ENCODE assay signal across 16 cellular contexts in genomic region chr9:86795047-86795437, GRCh38.
A peak's percentile ranks its signal among the peaks of the same experiment; 100 is the strongest.
DNase-seq lines count a peak whose midpoint lies in the region; ATAC-seq, FAIRE-seq and TF ChIP-seq lines count a peak whose summit lies in the region.
"Had no signal": no experiment of that assay in that cellular context is flagged by ENCODE, and none has a peak within 500 bp of the region (broad histone marks: within the 10 kb centered on the region; RNA-seq: fewer than 3 reads in every experiment).

No MANE protein-coding gene starts in this region.

- TF ChIP-seq POLR2A in thyroid gland (IDR thresholded peaks at IDR 0.05) (no peak), HepG2 (IDR thresholded peaks at IDR 0.05; ENCODE audit: insufficient read depth in 1 of 2, low read depth in 2 of 2, low read length in 2 of 2) (no peak)

- no peaks in the 10 kb centered on the region for H3K36me3 Mint-ChIP-seq in WTC11
- no peaks in the 10 kb centered on the region for H3K36me3 Mint-ChIP-seq in neural crest cell (ENCODE audit: low read depth)

- H2AFZ ChIP-seq in HepG2 (ENCODE audit: low read length), result no peak overlapping the region

- FAIRE-seq in HepG2 (lab: Jason Lieb, UNC), result no peak
- FAIRE-seq: frontal cortex had no signal

- no TSS peak for BruUV-seq in HepG2 (replicated peaks; lab: Mats Ljungman, UMichigan)

- CTCF ChIA-PET in WTC11 (lab: Charles Lee), result interaction anchor here (1.4 to 1.6 kb wide), 2 partner anchors 10 to 157 kb away, joined by 4 to 6 read pairs; no protein-coding TSS in a partner anchor
- CTCF ChIA-PET in HepG2 (lab: Yijun Ruan, JAX; ENCODE audit: low intra/inter-chr PET ratio, low total read pairs), result no interaction called here

- ATAC-seq in WTC11, result peak; percentile 84
- peak; percentile 28 for ATAC-seq in Right ventricle myocardium superior (ENCODE audit: poor library complexity)
- ATAC-seq in HepG2, result no peak
- no peak for ATAC-seq in HG02981 (IDR thresholded peaks at IDR 0.05; ENCODE audit: unreplicated experiment)
- ATAC-seq: Panc1 had no signal

- in situ Hi-C loops in HepG2 (cut with HindIII; ENCODE audit: extremely low pct_ligation_motif_present, low pct_unique_long_range_greater_than_20kb), result no loop called here

- no peaks in the 10 kb centered on the region for H3K9me3 ChIP-seq in thyroid gland
- no peaks in the 10 kb centered on the region for H3K9me3 ChIP-seq in HepG2 (ENCODE audit: low read length)

- H3K4me3 ChIP-seq in thyroid gland (replicated peaks in 1 of 3) (no peak overlapping the region), HepG2 (replicated peaks in 1 of 3; ENCODE audit: insufficient read depth in 1 of 3, low read depth in 2 of 3, low read length in 3 of 3) (no peak overlapping the region)

- peaks cover 31% of the 10 kb centered on the region for H3K4me1 Mint-ChIP-seq in WTC11
- peaks cover 39% of the 10 kb centered on the region for H3K4me1 Mint-ChIP-seq in neural crest cell

- H3K9me3 Mint-ChIP-seq in WTC11 (no peaks in the 10 kb centered on the region), neural crest cell (peaks cover 3% of the 10 kb centered on the region)

- H4K20me1 ChIP-seq in HepG2 (ENCODE audit: insufficient read depth, low read length), result no peaks in the 10 kb centered on the region

- intact Hi-C loops in Right ventricle myocardium superior (cut with DNase I), result no loop called here
- intact Hi-C loops in thyroid gland (cut with DNase I), result no loop called here
- intact Hi-C loops in HepG2 (cut with micrococcal nuclease; ENCODE audit: unreplicated experiment), result no loop called here

- POLR2A ChIA-PET in WTC11 (lab: Charles Lee) (interaction anchor here (0.6 kb wide), 1 partner anchor 297 kb away, joined by 4 read pairs; no protein-coding TSS in a partner anchor), HepG2 (lab: Yijun Ruan, JAX) (no interaction called here)

- WGBS in thyroid gland, 2 donors, result 36 to 44% methylated on average over 7 of the region's 7 CpGs
- 23% methylated on average over 6 of the region's 7 CpGs for WGBS in HepG2 (ENCODE audit: low lambda C conversion rate)

- H3K27ac Mint-ChIP-seq in WTC11 (no peak overlapping the region), neural crest cell (ENCODE audit: unreplicated experiment) (no peak overlapping the region)

- DNase-seq in WTC11 (ENCODE audit: low spot score) (no peak), Right ventricle myocardium superior (no peak), neural crest cell (ENCODE audit: low read depth, low spot score) (no peak), thyroid gland (peak in 1 of 2 donors; percentile 19), HepG2 (ENCODE audit: low spot score) (no peak), substantia nigra (lab: John Stamatoyannopoulos, UW) (no peak)
- DNase-seq in stimulated activated CD4-positive, alpha-beta T cell treated with anti-CD3 and anti-CD28 coated beads, Interleukin-1b, Interleukin-23, amount 100 ng/mL, for 48 hours, result no peak
- DNase-seq: activated CD8-positive, alpha-beta memory T cell treated with anti-CD3 and anti-CD28 coated beads for 24 hours; effector CD4-positive, alpha-beta T cell; NCI-H2081; stimulated activated CD4-positive, alpha-beta T cell treated with anti-CD3 and anti-CD28 coated beads, Interleukin-2, amount 100 ng/mL, for 48 hours; stimulated activated CD8-positive, alpha-beta memory T cell treated with anti-CD3 and anti-CD28 coated beads, Interleukin-4, amount 100 ng/mL, for 48 hours; WERI-Rb-1 had no signal

- H3K4me1 ChIP-seq in thyroid gland (peaks cover 0 to 12% of the 10 kb centered on the region in 2 donors), HepG2 (ENCODE audit: insufficient read depth, low read length) (no peaks in the 10 kb centered on the region)

- H3K27ac ChIP-seq in thyroid gland (peak overlapping the region in 2 of 3 donors; percentile 15 to 27), HepG2 (ENCODE audit: extremely low read length, insufficient read depth, low read length) (no peak overlapping the region), substantia nigra (ENCODE audit: low read depth, low read length, poor library complexity, severe bottlenecking) (no peak overlapping the region)
- H3K27ac ChIP-seq: WERI-Rb-1 had no signal

- no peaks in the 10 kb centered on the region for H3K27me3 Mint-ChIP-seq in WTC11 (ENCODE audit: low read depth)
- no peaks in the 10 kb centered on the region for H3K27me3 Mint-ChIP-seq in neural crest cell (ENCODE audit: low read depth)

- TF ChIP-seq CTCF in WTC11 (IDR thresholded peaks at IDR 0.05) (no peak), neural crest cell (conservative IDR thresholded peaks at IDR 0.05) (no peak), thyroid gland (IDR thresholded peaks at IDR 0.05) (no peak), HepG2 (CRISPR knock-in tag; IDR thresholded peaks at IDR 0.05) (no peak)

- H3K4me2 ChIP-seq in HepG2 (ENCODE audit: low read depth, low read length), result no peak overlapping the region

- no peaks in the 10 kb centered on the region for H3K36me3 ChIP-seq in thyroid gland
- H3K36me3 ChIP-seq in HepG2 (replicated peaks in 1 of 2; ENCODE audit: control insufficient read depth in 1 of 2, insufficient read depth in 2 of 2, low read length in 2 of 2), result no peaks in the 10 kb centered on the region
- H3K36me3 ChIP-seq: WERI-Rb-1 had no signal

- no peaks in the 10 kb centered on the region for H3K79me2 ChIP-seq in HepG2 (ENCODE audit: insufficient read depth, low read length)

- no peak overlapping the region for H3K9ac ChIP-seq in HepG2 (ENCODE audit: insufficient read depth, low read depth, low read length)

- no peaks in the 10 kb centered on the region for H3K27me3 ChIP-seq in thyroid gland
- no peaks in the 10 kb centered on the region; a peak in 1 of 5 replicates for H3K27me3 ChIP-seq in HepG2 (ENCODE audit: control insufficient read depth in 1 of 2, insufficient read depth in 2 of 2, low read length in 2 of 2)

- H3K4me3 Mint-ChIP-seq in WTC11 (no peak overlapping the region), neural crest cell (peak overlapping the region; percentile 36)

- no peak for TF ChIP-seq RAD21 in HepG2 (CRISPR knock-in tag; IDR thresholded peaks at IDR 0.05)

- TF ChIP-seq EP300 in HepG2 (IDR thresholded peaks at IDR 0.05; ENCODE audit: low read depth in 2 of 2, low read length in 2 of 2) (no peak), HepG2 (CRISPR knock-in tag; IDR thresholded peaks at IDR 0.05; ENCODE audit: borderline replicate concordance) (no peak)

TF ChIP-seq in WTC11, 78 proteins besides CTCF, POLR2A, EP300 and RAD21:
- TF ChIP-seq TCF7 (CRISPR knock-in tag; IDR thresholded peaks at IDR 0.05; ENCODE audit: low read depth) (no peak), GTF2I (CRISPR knock-in tag; conservative IDR thresholded peaks at IDR 0.05) (no peak), RELA (CRISPR knock-in tag; IDR thresholded peaks at IDR 0.05; ENCODE audit: borderline replicate concordance) (no peak), ZNF317 (CRISPR knock-in tag; IDR thresholded peaks at IDR 0.05; ENCODE audit: borderline replicate concordance, low read depth) (no peak)

TF ChIP-seq in HepG2, 621 proteins besides CTCF, POLR2A, EP300 and RAD21:
- TF ChIP-seq ZNF546 (CRISPR knock-in tag; conservative IDR thresholded peaks at IDR 0.05) (no peak), ZNF724P (CRISPR knock-in tag; IDR thresholded peaks at IDR 0.05; ENCODE audit: borderline replicate concordance) (no peak), U2AF1 (optimal IDR thresholded peaks at IDR 0.05; ENCODE audit: low read depth, low read length) (no peak), ZNF646 (CRISPR knock-in tag; IDR thresholded peaks at IDR 0.05) (no peak), MLLT10 (CRISPR knock-in tag; IDR thresholded peaks at IDR 0.05) (no peak)

Comparison
In these comparisons a context has a peak if more than half of its experiments do, and no peak if none do; other contexts are left out.
1. ATAC-seq: peak in WTC11 (single experiment) and Right ventricle myocardium superior (single experiment); none in HepG2 (single experiment) and HG02981 (single experiment).
2. H3K27ac ChIP-seq: peak in thyroid gland (2 of 3); none in HepG2 (single experiment) and substantia nigra (single experiment).